Comparison of ENCODE assay signal across 8 cellular contexts in genomic region chr3:134846943-134847342, GRCh38. TPM values are rescaled to one million over a fixed set of nuclear protein-coding genes. Genes with fewer than 3 reads are reported as not detected.
A peak's percentile ranks its signal among the peaks of the same experiment; 100 is the strongest.
DNase-seq lines count a peak whose midpoint lies in the region; ATAC-seq and TF ChIP-seq lines count a peak whose summit lies in the region.

No MANE protein-coding gene starts in this region.

- H3K27ac Mint-ChIP-seq in activated T-cell treated with anti-CD3 and anti-CD28 coated beads, Interleukin-2, amount 50 U/mL, for 24 hours, result no peak overlapping the region

- H3K36me3 Mint-ChIP-seq in activated T-cell treated with anti-CD3 and anti-CD28 coated beads, Interleukin-2, amount 50 U/mL, for 24 hours (ENCODE audit: low read depth), result no peaks in the 10 kb centered on the region

- H3K9me3 Mint-ChIP-seq in activated T-cell treated with anti-CD3 and anti-CD28 coated beads, Interleukin-2, amount 50 U/mL, for 24 hours, result peaks cover 14% of the 10 kb centered on the region

- H3K4me1 Mint-ChIP-seq in activated T-cell treated with anti-CD3 and anti-CD28 coated beads, Interleukin-2, amount 50 U/mL, for 24 hours (ENCODE audit: low read depth), result no peaks in the 10 kb centered on the region

- no peak overlapping the region for H3K4me3 ChIP-seq in fibroblast of pulmonary artery (replicated peaks; ENCODE audit: low read depth, low read length)

- no peak overlapping the region for H3K4me3 Mint-ChIP-seq in activated T-cell treated with anti-CD3 and anti-CD28 coated beads, Interleukin-2, amount 50 U/mL, for 24 hours

- TF ChIP-seq CTCF in fibroblast of pulmonary artery (IDR thresholded peaks at IDR 0.05; ENCODE audit: low read length, missing control alignments), result no peak

- no peak for ATAC-seq in GM18909 (IDR thresholded peaks at IDR 0.05; ENCODE audit: poor library complexity, unreplicated experiment)

- DNase-seq in GM04503 (ENCODE audit: low read depth) (peak; percentile 86), RKO (ENCODE audit: low spot score) (peak; percentile 73), fibroblast of pulmonary artery (ENCODE audit: low read depth) (peak; percentile 52), pulmonary artery endothelial cell (ENCODE audit: low read depth, low spot score) (peak; percentile 33), GM19240 (ENCODE audit: insufficient read length, low spot score) (no peak)
- DNase-seq in activated T-cell treated with anti-CD3 and anti-CD28 coated beads, Interleukin-2, amount 50 U/mL, for 24 hours, result no peak
- no peak for DNase-seq in activated CD4-positive, alpha-beta T cell treated with anti-CD3 and anti-CD28 coated beads, Interleukin-2, amount 50 U/mL, for 4 hours

- H3K27me3 Mint-ChIP-seq in activated T-cell treated with anti-CD3 and anti-CD28 coated beads, Interleukin-2, amount 50 U/mL, for 24 hours, result no peaks in the 10 kb centered on the region

RNA-seq across cellular contexts. Expression of gene EPHB1, which starts 51.9 kb away (rescaled TPM):
- total RNA-seq in pulmonary artery endothelial cell, result 0.33 and 0.78 TPM in 2 replicates

Comparison
In these comparisons a context has a peak if more than half of its experiments do, and no peak if none do; other contexts are left out.
1. DNase-seq: peak in GM04503 (single experiment), RKO (single experiment), fibroblast of pulmonary artery (single experiment) and pulmonary artery endothelial cell (single experiment); none in activated T-cell treated with anti-CD3 and anti-CD28 coated beads, Interleukin-2, amount 50 U/mL, for 24 hours (single experiment), activated CD4-positive, alpha-beta T cell treated with anti-CD3 and anti-CD28 coated beads, Interleukin-2, amount 50 U/mL, for 4 hours (0 of 2) and GM19240 (single experiment).